Comparison of ENCODE assay signal across 2 cellular contexts in the genomic region with DNA sequence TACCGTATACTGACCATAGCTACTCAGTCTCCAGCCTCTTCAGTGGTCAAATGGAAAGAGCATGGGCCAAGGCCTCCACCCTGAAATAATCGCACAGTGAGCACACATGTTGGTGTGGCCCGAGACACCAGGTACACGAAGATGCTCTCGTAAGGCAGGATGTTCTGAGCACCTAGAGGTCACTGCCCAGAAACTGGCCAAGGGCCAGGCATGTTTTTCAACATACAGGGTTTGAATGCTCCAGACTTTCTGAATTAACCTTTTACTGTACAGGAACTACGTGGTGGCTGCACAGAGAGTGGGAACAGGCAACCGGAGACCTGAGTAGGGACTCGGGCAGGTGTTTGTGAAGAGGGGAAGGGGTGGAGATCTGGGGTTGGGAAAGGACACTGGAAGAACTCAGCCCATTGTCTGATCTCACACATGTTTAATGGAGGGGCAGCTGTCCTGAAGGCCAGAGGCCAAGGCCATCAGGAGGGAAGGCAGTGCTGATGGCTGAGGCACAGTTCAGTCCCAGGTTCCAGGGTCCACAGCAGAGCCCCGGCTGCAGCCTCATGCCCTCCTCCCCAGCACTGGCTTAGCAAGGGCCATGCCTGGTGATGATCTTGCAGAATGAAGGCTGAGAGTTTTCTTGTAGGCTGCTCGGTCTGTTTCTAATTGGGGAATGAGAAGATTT.
TF ChIP-seq lines count a peak whose summit lies in the region.

No MANE protein-coding gene starts in this region.

TF ChIP-seq in GM23338, 12 proteins besides CTCF, POLR2A, EP300 and RAD21 (continues in another document):
- no peak for TF ChIP-seq CREB1 (CRISPR knock-in tag; IDR thresholded peaks at IDR 0.05; ENCODE audit: low read depth)
- TF ChIP-seq JUNB (IDR thresholded peaks at IDR 0.05; ENCODE audit: unreplicated experiment), result no peak
- TF ChIP-seq ZNF114 (CRISPR knock-in tag; IDR thresholded peaks at IDR 0.05), result no peak
- no peak for TF ChIP-seq STAT1 (IDR thresholded peaks at IDR 0.05; ENCODE audit: unreplicated experiment)
- no peak for TF ChIP-seq POLR2AphosphoS5 (IDR thresholded peaks at IDR 0.05; ENCODE audit: low read depth)
- TF ChIP-seq, protein P1, sequence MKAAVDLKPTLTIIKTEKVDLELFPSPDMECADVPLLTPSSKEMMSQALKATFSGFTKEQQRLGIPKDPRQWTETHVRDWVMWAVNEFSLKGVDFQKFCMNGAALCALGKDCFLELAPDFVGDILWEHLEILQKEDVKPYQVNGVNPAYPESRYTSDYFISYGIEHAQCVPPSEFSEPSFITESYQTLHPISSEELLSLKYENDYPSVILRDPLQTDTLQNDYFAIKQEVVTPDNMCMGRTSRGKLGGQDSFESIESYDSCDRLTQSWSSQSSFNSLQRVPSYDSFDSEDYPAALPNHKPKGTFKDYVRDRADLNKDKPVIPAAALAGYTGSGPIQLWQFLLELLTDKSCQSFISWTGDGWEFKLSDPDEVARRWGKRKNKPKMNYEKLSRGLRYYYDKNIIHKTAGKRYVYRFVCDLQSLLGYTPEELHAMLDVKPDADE (IDR thresholded peaks at IDR 0.05), result no peak
- TF ChIP-seq, protein P2, sequence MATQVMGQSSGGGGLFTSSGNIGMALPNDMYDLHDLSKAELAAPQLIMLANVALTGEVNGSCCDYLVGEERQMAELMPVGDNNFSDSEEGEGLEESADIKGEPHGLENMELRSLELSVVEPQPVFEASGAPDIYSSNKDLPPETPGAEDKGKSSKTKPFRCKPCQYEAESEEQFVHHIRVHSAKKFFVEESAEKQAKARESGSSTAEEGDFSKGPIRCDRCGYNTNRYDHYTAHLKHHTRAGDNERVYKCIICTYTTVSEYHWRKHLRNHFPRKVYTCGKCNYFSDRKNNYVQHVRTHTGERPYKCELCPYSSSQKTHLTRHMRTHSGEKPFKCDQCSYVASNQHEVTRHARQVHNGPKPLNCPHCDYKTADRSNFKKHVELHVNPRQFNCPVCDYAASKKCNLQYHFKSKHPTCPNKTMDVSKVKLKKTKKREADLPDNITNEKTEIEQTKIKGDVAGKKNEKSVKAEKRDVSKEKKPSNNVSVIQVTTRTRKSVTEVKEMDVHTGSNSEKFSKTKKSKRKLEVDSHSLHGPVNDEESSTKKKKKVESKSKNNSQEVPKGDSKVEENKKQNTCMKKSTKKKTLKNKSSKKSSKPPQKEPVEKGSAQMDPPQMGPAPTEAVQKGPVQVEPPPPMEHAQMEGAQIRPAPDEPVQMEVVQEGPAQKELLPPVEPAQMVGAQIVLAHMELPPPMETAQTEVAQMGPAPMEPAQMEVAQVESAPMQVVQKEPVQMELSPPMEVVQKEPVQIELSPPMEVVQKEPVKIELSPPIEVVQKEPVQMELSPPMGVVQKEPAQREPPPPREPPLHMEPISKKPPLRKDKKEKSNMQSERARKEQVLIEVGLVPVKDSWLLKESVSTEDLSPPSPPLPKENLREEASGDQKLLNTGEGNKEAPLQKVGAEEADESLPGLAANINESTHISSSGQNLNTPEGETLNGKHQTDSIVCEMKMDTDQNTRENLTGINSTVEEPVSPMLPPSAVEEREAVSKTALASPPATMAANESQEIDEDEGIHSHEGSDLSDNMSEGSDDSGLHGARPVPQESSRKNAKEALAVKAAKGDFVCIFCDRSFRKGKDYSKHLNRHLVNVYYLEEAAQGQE (IDR thresholded peaks at IDR 0.05; ENCODE audit: unreplicated experiment), result no peak
- TF ChIP-seq ZNF331 (CRISPR knock-in tag; IDR thresholded peaks at IDR 0.05; ENCODE audit: low read depth), result no peak
- TF ChIP-seq NANOG (IDR thresholded peaks at IDR 0.05; ENCODE audit: borderline replicate concordance), result no peak

TF ChIP-seq in H1, 55 proteins besides CTCF, POLR2A, EP300 and RAD21:
- no peak for TF ChIP-seq HDAC6 (IDR thresholded peaks at IDR 0.05; ENCODE audit: low read depth, low read length)
- no peak for TF ChIP-seq TBP (IDR thresholded peaks at IDR 0.05; ENCODE audit: low read depth, low read length)
- TF ChIP-seq CHD2 (IDR thresholded peaks at IDR 0.05; ENCODE audit: low read length), result no peak
- TF ChIP-seq HDAC2 (IDR thresholded peaks at IDR 0.05; ENCODE audit: borderline replicate concordance in 1 of 2, low read depth in 2 of 2, low read length in 2 of 2), result no peak
- no peak for TF ChIP-seq TEAD4 (IDR thresholded peaks at IDR 0.05; ENCODE audit: low read depth, low read length)
- no peak for TF ChIP-seq RXRA (IDR thresholded peaks at IDR 0.05; ENCODE audit: insufficient read depth, low read depth, low read length)
- no peak for TF ChIP-seq SP4 (IDR thresholded peaks at IDR 0.05; ENCODE audit: low read length)
- no peak for TF ChIP-seq CHD1 (IDR thresholded peaks at IDR 0.05; ENCODE audit: low read depth, low read length)
- no peak for TF ChIP-seq JUND (IDR thresholded peaks at IDR 0.05; ENCODE audit: low read length)
- no peak for TF ChIP-seq TAF7 (optimal IDR thresholded peaks at IDR 0.05; ENCODE audit: borderline replicate concordance, low read depth, low read length)
- no peak for TF ChIP-seq RFX5 (IDR thresholded peaks at IDR 0.05; ENCODE audit: borderline replicate concordance, low read depth, low read length)
- TF ChIP-seq, protein P3, sequence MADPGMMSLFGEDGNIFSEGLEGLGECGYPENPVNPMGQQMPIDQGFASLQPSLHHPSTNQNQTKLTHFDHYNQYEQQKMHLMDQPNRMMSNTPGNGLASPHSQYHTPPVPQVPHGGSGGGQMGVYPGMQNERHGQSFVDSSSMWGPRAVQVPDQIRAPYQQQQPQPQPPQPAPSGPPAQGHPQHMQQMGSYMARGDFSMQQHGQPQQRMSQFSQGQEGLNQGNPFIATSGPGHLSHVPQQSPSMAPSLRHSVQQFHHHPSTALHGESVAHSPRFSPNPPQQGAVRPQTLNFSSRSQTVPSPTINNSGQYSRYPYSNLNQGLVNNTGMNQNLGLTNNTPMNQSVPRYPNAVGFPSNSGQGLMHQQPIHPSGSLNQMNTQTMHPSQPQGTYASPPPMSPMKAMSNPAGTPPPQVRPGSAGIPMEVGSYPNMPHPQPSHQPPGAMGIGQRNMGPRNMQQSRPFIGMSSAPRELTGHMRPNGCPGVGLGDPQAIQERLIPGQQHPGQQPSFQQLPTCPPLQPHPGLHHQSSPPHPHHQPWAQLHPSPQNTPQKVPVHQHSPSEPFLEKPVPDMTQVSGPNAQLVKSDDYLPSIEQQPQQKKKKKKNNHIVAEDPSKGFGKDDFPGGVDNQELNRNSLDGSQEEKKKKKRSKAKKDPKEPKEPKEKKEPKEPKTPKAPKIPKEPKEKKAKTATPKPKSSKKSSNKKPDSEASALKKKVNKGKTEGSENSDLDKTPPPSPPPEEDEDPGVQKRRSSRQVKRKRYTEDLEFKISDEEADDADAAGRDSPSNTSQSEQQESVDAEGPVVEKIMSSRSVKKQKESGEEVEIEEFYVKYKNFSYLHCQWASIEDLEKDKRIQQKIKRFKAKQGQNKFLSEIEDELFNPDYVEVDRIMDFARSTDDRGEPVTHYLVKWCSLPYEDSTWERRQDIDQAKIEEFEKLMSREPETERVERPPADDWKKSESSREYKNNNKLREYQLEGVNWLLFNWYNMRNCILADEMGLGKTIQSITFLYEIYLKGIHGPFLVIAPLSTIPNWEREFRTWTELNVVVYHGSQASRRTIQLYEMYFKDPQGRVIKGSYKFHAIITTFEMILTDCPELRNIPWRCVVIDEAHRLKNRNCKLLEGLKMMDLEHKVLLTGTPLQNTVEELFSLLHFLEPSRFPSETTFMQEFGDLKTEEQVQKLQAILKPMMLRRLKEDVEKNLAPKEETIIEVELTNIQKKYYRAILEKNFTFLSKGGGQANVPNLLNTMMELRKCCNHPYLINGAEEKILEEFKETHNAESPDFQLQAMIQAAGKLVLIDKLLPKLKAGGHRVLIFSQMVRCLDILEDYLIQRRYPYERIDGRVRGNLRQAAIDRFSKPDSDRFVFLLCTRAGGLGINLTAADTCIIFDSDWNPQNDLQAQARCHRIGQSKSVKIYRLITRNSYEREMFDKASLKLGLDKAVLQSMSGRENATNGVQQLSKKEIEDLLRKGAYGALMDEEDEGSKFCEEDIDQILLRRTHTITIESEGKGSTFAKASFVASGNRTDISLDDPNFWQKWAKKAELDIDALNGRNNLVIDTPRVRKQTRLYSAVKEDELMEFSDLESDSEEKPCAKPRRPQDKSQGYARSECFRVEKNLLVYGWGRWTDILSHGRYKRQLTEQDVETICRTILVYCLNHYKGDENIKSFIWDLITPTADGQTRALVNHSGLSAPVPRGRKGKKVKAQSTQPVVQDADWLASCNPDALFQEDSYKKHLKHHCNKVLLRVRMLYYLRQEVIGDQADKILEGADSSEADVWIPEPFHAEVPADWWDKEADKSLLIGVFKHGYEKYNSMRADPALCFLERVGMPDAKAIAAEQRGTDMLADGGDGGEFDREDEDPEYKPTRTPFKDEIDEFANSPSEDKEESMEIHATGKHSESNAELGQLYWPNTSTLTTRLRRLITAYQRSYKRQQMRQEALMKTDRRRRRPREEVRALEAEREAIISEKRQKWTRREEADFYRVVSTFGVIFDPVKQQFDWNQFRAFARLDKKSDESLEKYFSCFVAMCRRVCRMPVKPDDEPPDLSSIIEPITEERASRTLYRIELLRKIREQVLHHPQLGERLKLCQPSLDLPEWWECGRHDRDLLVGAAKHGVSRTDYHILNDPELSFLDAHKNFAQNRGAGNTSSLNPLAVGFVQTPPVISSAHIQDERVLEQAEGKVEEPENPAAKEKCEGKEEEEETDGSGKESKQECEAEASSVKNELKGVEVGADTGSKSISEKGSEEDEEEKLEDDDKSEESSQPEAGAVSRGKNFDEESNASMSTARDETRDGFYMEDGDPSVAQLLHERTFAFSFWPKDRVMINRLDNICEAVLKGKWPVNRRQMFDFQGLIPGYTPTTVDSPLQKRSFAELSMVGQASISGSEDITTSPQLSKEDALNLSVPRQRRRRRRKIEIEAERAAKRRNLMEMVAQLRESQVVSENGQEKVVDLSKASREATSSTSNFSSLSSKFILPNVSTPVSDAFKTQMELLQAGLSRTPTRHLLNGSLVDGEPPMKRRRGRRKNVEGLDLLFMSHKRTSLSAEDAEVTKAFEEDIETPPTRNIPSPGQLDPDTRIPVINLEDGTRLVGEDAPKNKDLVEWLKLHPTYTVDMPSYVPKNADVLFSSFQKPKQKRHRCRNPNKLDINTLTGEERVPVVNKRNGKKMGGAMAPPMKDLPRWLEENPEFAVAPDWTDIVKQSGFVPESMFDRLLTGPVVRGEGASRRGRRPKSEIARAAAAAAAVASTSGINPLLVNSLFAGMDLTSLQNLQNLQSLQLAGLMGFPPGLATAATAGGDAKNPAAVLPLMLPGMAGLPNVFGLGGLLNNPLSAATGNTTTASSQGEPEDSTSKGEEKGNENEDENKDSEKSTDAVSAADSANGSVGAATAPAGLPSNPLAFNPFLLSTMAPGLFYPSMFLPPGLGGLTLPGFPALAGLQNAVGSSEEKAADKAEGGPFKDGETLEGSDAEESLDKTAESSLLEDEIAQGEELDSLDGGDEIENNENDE (IDR thresholded peaks at IDR 0.05; ENCODE audit: insufficient replicate concordance, low read length), result no peak
- TF ChIP-seq TCF12 (IDR thresholded peaks at IDR 0.05; ENCODE audit: low read depth, low read length), result no peak
- TF ChIP-seq, protein P4, sequence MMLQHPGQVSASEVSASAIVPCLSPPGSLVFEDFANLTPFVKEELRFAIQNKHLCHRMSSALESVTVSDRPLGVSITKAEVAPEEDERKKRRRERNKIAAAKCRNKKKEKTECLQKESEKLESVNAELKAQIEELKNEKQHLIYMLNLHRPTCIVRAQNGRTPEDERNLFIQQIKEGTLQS (IDR thresholded peaks at IDR 0.05; ENCODE audit: insufficient read depth, low read depth, low read length), result no peak
- TF ChIP-seq KDM1A (IDR thresholded peaks at IDR 0.05; ENCODE audit: borderline replicate concordance, low read length), result no peak
